Comparison of ENCODE assay signal across 1 cellular context in the genomic region with DNA sequence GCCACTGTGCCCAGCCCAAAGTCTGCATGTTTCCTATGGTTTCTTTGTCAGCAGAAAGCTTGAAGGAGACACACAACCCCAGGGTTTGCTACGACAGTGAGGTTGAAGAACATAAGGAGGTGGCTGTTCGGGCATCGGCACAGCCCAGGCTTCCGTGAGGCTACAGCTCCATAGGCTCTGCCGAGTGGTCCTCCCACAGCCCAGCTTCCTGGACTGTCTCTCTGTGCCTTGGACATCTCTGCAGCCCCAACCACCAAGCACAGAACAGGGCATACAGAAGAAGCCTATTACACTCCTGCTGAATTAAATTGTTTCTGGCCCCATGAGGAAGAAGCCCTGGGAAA.
TF ChIP-seq lines count a peak whose summit lies in the region.

No MANE protein-coding gene starts in this region.

TF ChIP-seq in H1, 55 proteins besides CTCF, POLR2A, EP300 and RAD21:
- TF ChIP-seq TCF12 (IDR thresholded peaks at IDR 0.05; ENCODE audit: low read depth, low read length) (no peak), RBBP5 (IDR thresholded peaks at IDR 0.05; ENCODE audit: borderline replicate concordance, low read depth, low read length) (no peak), RFX5 (IDR thresholded peaks at IDR 0.05; ENCODE audit: borderline replicate concordance, low read depth, low read length) (no peak), CREB1 (IDR thresholded peaks at IDR 0.05) (no peak), POU5F1 (IDR thresholded peaks at IDR 0.05; ENCODE audit: low read depth, low read length) (no peak), FOSL1 (IDR thresholded peaks at IDR 0.05; ENCODE audit: insufficient read depth, low read depth, low read length) (no peak), TAF1 (IDR thresholded peaks at IDR 0.05; ENCODE audit: low read depth, low read length) (no peak)
- TF ChIP-seq, protein P1, sequence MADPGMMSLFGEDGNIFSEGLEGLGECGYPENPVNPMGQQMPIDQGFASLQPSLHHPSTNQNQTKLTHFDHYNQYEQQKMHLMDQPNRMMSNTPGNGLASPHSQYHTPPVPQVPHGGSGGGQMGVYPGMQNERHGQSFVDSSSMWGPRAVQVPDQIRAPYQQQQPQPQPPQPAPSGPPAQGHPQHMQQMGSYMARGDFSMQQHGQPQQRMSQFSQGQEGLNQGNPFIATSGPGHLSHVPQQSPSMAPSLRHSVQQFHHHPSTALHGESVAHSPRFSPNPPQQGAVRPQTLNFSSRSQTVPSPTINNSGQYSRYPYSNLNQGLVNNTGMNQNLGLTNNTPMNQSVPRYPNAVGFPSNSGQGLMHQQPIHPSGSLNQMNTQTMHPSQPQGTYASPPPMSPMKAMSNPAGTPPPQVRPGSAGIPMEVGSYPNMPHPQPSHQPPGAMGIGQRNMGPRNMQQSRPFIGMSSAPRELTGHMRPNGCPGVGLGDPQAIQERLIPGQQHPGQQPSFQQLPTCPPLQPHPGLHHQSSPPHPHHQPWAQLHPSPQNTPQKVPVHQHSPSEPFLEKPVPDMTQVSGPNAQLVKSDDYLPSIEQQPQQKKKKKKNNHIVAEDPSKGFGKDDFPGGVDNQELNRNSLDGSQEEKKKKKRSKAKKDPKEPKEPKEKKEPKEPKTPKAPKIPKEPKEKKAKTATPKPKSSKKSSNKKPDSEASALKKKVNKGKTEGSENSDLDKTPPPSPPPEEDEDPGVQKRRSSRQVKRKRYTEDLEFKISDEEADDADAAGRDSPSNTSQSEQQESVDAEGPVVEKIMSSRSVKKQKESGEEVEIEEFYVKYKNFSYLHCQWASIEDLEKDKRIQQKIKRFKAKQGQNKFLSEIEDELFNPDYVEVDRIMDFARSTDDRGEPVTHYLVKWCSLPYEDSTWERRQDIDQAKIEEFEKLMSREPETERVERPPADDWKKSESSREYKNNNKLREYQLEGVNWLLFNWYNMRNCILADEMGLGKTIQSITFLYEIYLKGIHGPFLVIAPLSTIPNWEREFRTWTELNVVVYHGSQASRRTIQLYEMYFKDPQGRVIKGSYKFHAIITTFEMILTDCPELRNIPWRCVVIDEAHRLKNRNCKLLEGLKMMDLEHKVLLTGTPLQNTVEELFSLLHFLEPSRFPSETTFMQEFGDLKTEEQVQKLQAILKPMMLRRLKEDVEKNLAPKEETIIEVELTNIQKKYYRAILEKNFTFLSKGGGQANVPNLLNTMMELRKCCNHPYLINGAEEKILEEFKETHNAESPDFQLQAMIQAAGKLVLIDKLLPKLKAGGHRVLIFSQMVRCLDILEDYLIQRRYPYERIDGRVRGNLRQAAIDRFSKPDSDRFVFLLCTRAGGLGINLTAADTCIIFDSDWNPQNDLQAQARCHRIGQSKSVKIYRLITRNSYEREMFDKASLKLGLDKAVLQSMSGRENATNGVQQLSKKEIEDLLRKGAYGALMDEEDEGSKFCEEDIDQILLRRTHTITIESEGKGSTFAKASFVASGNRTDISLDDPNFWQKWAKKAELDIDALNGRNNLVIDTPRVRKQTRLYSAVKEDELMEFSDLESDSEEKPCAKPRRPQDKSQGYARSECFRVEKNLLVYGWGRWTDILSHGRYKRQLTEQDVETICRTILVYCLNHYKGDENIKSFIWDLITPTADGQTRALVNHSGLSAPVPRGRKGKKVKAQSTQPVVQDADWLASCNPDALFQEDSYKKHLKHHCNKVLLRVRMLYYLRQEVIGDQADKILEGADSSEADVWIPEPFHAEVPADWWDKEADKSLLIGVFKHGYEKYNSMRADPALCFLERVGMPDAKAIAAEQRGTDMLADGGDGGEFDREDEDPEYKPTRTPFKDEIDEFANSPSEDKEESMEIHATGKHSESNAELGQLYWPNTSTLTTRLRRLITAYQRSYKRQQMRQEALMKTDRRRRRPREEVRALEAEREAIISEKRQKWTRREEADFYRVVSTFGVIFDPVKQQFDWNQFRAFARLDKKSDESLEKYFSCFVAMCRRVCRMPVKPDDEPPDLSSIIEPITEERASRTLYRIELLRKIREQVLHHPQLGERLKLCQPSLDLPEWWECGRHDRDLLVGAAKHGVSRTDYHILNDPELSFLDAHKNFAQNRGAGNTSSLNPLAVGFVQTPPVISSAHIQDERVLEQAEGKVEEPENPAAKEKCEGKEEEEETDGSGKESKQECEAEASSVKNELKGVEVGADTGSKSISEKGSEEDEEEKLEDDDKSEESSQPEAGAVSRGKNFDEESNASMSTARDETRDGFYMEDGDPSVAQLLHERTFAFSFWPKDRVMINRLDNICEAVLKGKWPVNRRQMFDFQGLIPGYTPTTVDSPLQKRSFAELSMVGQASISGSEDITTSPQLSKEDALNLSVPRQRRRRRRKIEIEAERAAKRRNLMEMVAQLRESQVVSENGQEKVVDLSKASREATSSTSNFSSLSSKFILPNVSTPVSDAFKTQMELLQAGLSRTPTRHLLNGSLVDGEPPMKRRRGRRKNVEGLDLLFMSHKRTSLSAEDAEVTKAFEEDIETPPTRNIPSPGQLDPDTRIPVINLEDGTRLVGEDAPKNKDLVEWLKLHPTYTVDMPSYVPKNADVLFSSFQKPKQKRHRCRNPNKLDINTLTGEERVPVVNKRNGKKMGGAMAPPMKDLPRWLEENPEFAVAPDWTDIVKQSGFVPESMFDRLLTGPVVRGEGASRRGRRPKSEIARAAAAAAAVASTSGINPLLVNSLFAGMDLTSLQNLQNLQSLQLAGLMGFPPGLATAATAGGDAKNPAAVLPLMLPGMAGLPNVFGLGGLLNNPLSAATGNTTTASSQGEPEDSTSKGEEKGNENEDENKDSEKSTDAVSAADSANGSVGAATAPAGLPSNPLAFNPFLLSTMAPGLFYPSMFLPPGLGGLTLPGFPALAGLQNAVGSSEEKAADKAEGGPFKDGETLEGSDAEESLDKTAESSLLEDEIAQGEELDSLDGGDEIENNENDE (IDR thresholded peaks at IDR 0.05; ENCODE audit: insufficient replicate concordance, low read length): no peak
- TF ChIP-seq, protein P2, sequence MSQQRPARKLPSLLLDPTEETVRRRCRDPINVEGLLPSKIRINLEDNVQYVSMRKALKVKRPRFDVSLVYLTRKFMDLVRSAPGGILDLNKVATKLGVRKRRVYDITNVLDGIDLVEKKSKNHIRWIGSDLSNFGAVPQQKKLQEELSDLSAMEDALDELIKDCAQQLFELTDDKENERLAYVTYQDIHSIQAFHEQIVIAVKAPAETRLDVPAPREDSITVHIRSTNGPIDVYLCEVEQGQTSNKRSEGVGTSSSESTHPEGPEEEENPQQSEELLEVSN (IDR thresholded peaks at IDR 0.05): no peak
TF ChIP-seq in H1: peak in this region for 0.
